Comparison of ENCODE assay signal across 2 cellular contexts in the genomic region with DNA sequence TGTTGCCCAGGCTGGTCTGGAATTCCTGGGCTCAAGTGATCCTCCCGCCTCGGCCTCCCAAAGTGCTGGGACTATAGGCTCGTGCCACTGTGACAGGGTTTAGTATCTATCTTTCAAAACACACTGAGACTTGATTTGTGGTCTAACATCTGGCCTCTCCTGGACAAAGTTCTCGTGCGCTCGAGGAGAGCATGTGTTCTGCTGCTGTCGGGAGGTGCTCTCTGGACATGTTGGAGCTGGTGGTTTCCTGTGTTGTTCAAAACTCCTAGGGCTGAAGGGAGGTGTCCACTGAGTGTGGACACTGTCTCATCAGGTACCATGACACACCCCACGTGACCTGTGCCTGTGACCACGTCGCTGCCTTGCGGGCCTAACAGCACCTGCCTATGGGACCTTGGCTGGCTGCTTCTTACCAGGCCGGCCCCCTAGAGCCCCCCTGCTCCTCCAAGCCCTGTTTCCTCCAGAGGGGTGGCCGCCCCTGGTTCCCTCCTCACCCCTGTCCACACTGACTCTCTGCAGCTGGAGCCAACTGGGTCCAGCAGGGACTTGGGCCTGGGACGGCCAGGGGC.
TF ChIP-seq lines count a peak whose summit lies in the region.

No MANE protein-coding gene starts in this region.

TF ChIP-seq in K562, 482 proteins besides CTCF, POLR2A, EP300 and RAD21:
- TF ChIP-seq USF1 (CRISPR knock-in tag; IDR thresholded peaks at IDR 0.05) (peak; percentile 34; the same call in 1 of the 2 replicates), POLR2G (IDR thresholded peaks at IDR 0.05; ENCODE audit: low read depth, low read length) (peak; percentile 27; the same call in 1 of the 2 replicates), CREB1 (IDR thresholded peaks at IDR 0.05) (no peak), CREB1 (CRISPR knock-in tag; IDR thresholded peaks at IDR 0.05) (no peak)
- TF ChIP-seq, protein P1, sequence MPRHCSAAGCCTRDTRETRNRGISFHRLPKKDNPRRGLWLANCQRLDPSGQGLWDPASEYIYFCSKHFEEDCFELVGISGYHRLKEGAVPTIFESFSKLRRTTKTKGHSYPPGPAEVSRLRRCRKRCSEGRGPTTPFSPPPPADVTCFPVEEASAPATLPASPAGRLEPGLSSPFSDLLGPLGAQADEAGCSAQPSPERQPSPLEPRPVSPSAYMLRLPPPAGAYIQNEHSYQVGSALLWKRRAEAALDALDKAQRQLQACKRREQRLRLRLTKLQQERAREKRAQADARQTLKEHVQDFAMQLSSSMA (CRISPR knock-in tag; IDR thresholded peaks at IDR 0.05): no peak

TF ChIP-seq in liver, 16 proteins besides CTCF, POLR2A, EP300 and RAD21:
- TF ChIP-seq HNF4A (conservative IDR thresholded peaks at IDR 0.05): peak; percentile 9 to 39
- no peak for TF ChIP-seq JUND (IDR thresholded peaks at IDR 0.05)
